In the genomic region with DNA sequence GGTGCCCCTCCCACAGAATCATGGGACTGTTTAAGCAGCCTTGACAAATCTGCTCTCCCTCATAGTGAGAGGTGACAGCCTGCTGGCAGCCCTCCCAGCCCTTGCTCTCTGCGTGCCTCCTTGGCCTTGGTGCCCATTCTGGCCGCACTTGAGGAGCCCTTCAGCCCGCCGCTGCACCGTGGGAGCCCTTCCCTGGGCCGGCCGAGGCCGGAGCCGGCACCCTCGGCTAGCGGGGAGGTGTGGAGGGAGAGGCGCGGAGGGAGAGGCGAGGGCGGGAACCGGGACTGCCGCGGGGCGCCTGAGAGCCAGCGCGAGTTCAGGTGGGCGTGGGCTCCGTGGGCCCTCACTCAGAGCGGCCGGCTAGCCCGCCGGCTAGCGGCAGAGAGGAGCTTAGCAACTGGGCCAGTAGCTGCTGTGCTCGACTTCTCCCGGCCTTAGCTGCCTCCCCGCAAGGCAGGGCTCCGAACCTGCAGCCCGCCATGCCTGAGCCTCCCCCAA, we compare ENCODE assay signal across 1 cellular context.
TF ChIP-seq lines count a peak whose summit lies in the region.

No MANE protein-coding gene starts in this region.

TF ChIP-seq in GM23338, 12 proteins besides CTCF, POLR2A, EP300 and RAD21 (continued from another document):
- TF ChIP-seq, protein P1, sequence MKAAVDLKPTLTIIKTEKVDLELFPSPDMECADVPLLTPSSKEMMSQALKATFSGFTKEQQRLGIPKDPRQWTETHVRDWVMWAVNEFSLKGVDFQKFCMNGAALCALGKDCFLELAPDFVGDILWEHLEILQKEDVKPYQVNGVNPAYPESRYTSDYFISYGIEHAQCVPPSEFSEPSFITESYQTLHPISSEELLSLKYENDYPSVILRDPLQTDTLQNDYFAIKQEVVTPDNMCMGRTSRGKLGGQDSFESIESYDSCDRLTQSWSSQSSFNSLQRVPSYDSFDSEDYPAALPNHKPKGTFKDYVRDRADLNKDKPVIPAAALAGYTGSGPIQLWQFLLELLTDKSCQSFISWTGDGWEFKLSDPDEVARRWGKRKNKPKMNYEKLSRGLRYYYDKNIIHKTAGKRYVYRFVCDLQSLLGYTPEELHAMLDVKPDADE (IDR thresholded peaks at IDR 0.05), result no peak
- no peak for TF ChIP-seq ZNF331 (CRISPR knock-in tag; IDR thresholded peaks at IDR 0.05; ENCODE audit: low read depth)
- no peak for TF ChIP-seq CREB1 (CRISPR knock-in tag; IDR thresholded peaks at IDR 0.05; ENCODE audit: low read depth)
- no peak for TF ChIP-seq STAT1 (IDR thresholded peaks at IDR 0.05; ENCODE audit: unreplicated experiment)
- TF ChIP-seq JUNB (IDR thresholded peaks at IDR 0.05; ENCODE audit: unreplicated experiment), result no peak
- TF ChIP-seq ZNF114 (CRISPR knock-in tag; IDR thresholded peaks at IDR 0.05), result no peak
- TF ChIP-seq, protein P2, sequence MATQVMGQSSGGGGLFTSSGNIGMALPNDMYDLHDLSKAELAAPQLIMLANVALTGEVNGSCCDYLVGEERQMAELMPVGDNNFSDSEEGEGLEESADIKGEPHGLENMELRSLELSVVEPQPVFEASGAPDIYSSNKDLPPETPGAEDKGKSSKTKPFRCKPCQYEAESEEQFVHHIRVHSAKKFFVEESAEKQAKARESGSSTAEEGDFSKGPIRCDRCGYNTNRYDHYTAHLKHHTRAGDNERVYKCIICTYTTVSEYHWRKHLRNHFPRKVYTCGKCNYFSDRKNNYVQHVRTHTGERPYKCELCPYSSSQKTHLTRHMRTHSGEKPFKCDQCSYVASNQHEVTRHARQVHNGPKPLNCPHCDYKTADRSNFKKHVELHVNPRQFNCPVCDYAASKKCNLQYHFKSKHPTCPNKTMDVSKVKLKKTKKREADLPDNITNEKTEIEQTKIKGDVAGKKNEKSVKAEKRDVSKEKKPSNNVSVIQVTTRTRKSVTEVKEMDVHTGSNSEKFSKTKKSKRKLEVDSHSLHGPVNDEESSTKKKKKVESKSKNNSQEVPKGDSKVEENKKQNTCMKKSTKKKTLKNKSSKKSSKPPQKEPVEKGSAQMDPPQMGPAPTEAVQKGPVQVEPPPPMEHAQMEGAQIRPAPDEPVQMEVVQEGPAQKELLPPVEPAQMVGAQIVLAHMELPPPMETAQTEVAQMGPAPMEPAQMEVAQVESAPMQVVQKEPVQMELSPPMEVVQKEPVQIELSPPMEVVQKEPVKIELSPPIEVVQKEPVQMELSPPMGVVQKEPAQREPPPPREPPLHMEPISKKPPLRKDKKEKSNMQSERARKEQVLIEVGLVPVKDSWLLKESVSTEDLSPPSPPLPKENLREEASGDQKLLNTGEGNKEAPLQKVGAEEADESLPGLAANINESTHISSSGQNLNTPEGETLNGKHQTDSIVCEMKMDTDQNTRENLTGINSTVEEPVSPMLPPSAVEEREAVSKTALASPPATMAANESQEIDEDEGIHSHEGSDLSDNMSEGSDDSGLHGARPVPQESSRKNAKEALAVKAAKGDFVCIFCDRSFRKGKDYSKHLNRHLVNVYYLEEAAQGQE (IDR thresholded peaks at IDR 0.05; ENCODE audit: unreplicated experiment), result no peak
